Comparison of ENCODE assay signal across 9 cellular contexts in genomic region chr10:122567056-122567660, GRCh38. TPM values are rescaled to one million over a fixed set of nuclear protein-coding genes. Genes with fewer than 3 reads are reported as not detected.
A peak's percentile ranks its signal among the peaks of the same experiment; 100 is the strongest.
DNase-seq lines count a peak whose midpoint lies in the region; ATAC-seq and TF ChIP-seq lines count a peak whose summit lies in the region.
"Had no signal": no experiment of that assay in that cellular context is flagged by ENCODE, and none has a peak within 500 bp of the region (broad histone marks: within the 10 kb centered on the region; RNA-seq: fewer than 3 reads in every experiment).

No MANE protein-coding gene starts in this region.

- H3K27me3 ChIP-seq in lower lobe of right lung (ENCODE audit: low read depth): peaks cover 3% of the 10 kb centered on the region
- H3K27me3 ChIP-seq: BLaER1 had no signal

- intact Hi-C loops in lower lobe of right lung (cut with DNase I): no loop called here

- no peak overlapping the region for H3K4me3 ChIP-seq in lower lobe of right lung
- H3K4me3 ChIP-seq: BLaER1 had no signal

- DNase-seq in DMS53 (lab: John Stamatoyannopoulos, UW) (peak; percentile 50), DMS53 treated with DMSO at 0.1 percent for 48 hours (lab: John Stamatoyannopoulos, UW; ENCODE audit: unreplicated experiment) (no peak), M059J (ENCODE audit: low read depth) (peak; percentile 32), astrocyte of the hippocampus (ENCODE audit: low read depth, low spot score) (peak; percentile 23), lower lobe of right lung (no peak), NCI-H2081 (lab: John Stamatoyannopoulos, UW) (no peak)

- peak; percentile 56 for TF ChIP-seq CTCF in lower lobe of right lung (IDR thresholded peaks at IDR 0.05)

- ATAC-seq in lower lobe of right lung (peak; percentile 39 to 56), HG02870 (IDR thresholded peaks at IDR 0.05; ENCODE audit: unreplicated experiment) (no peak), HG03045 (IDR thresholded peaks at IDR 0.05; ENCODE audit: unreplicated experiment) (no peak)

- H3K27ac ChIP-seq in lower lobe of right lung: no peak overlapping the region
- H3K27ac ChIP-seq: BLaER1 had no signal

- H3K4me1 ChIP-seq in lower lobe of right lung: peaks cover 8% of the 10 kb centered on the region
- H3K4me1 ChIP-seq: BLaER1 had no signal

- no peaks in the 10 kb centered on the region for H3K36me3 ChIP-seq in lower lobe of right lung
- H3K36me3 ChIP-seq: BLaER1 had no signal

- no peaks in the 10 kb centered on the region for H3K9me3 ChIP-seq in lower lobe of right lung
- H3K9me3 ChIP-seq: BLaER1 had no signal

RNA-seq across cellular contexts. Expression of gene DMBT1, which starts 6.6 kb away (rescaled TPM):
- 0.52 and 0.84 TPM in 2 replicates for total RNA-seq in M059J (2014; rRNA removed; shearing (Covaris generic))
- total RNA-seq in lower lobe of right lung: 43.1 TPM

Comparison
In these comparisons a context has a peak if more than half of its experiments do, and no peak if none do; other contexts are left out.
1. DNase-seq: peak in DMS53 (single experiment), M059J (single experiment) and astrocyte of the hippocampus (single experiment); none in DMS53 treated with DMSO at 0.1 percent for 48 hours (single experiment), lower lobe of right lung (single experiment) and NCI-H2081 (0 of 2).
2. ATAC-seq: peak in lower lobe of right lung (2 of 2); none in HG02870 (single experiment) and HG03045 (single experiment).
3. RNA of gene DMBT1, which starts 6.6 kb away (total RNA-seq): 43.1 TPM in lower lobe of right lung (single experiment); 0.52 to 0.84 TPM in M059J; every median in the first group is over 10 times any median in the second.